In the genomic region with DNA sequence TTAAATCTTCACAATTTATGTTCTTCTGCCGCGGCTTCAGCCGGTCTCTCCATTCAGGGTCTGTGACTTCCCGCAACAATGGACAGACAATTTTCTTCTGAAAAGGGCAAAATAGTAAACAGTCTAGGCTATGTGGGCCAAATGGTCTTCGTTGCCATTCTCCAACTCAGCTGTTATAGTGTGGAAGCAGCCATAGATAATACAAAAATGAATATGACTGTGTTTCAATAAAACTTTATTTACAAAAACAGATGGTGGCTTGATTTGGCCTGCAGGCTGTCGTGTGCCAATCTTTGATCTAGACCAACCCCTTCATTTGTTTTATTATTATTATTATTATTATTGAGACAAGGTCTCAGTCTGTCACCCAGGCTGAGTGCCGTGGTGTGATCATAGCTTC, we compare ENCODE assay signal across 3 cellular contexts.
TF ChIP-seq lines count a peak whose summit lies in the region.

No MANE protein-coding gene starts in this region.

TF ChIP-seq in A549, 52 proteins besides CTCF, POLR2A, EP300 and RAD21 (continues in another document):
- TF ChIP-seq, protein P1, sequence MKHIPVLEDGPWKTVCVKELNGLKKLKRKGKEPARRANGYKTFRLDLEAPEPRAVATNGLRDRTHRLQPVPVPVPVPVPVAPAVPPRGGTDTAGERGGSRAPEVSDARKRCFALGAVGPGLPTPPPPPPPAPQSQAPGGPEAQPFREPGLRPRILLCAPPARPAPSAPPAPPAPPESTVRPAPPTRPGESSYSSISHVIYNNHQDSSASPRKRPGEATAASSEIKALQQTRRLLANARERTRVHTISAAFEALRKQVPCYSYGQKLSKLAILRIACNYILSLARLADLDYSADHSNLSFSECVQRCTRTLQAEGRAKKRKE (CRISPR knock-in tag; IDR thresholded peaks at IDR 0.05; ENCODE audit: low read depth), result no peak
- TF ChIP-seq, protein P2, sequence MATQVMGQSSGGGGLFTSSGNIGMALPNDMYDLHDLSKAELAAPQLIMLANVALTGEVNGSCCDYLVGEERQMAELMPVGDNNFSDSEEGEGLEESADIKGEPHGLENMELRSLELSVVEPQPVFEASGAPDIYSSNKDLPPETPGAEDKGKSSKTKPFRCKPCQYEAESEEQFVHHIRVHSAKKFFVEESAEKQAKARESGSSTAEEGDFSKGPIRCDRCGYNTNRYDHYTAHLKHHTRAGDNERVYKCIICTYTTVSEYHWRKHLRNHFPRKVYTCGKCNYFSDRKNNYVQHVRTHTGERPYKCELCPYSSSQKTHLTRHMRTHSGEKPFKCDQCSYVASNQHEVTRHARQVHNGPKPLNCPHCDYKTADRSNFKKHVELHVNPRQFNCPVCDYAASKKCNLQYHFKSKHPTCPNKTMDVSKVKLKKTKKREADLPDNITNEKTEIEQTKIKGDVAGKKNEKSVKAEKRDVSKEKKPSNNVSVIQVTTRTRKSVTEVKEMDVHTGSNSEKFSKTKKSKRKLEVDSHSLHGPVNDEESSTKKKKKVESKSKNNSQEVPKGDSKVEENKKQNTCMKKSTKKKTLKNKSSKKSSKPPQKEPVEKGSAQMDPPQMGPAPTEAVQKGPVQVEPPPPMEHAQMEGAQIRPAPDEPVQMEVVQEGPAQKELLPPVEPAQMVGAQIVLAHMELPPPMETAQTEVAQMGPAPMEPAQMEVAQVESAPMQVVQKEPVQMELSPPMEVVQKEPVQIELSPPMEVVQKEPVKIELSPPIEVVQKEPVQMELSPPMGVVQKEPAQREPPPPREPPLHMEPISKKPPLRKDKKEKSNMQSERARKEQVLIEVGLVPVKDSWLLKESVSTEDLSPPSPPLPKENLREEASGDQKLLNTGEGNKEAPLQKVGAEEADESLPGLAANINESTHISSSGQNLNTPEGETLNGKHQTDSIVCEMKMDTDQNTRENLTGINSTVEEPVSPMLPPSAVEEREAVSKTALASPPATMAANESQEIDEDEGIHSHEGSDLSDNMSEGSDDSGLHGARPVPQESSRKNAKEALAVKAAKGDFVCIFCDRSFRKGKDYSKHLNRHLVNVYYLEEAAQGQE (IDR thresholded peaks at IDR 0.05), result no peak
- no peak for TF ChIP-seq ZC3H11A (IDR thresholded peaks at IDR 0.05)
- TF ChIP-seq EHMT2 (IDR thresholded peaks at IDR 0.05; ENCODE audit: low read depth), result no peak
- no peak for TF ChIP-seq HOXB5 (CRISPR knock-in tag; IDR thresholded peaks at IDR 0.05)
- no peak for TF ChIP-seq RFX5 (IDR thresholded peaks at IDR 0.05)
- TF ChIP-seq HOXA7 (CRISPR knock-in tag; IDR thresholded peaks at IDR 0.05), result no peak
- TF ChIP-seq CBX8 (IDR thresholded peaks at IDR 0.05), result no peak
- no peak for TF ChIP-seq FOSL2 (IDR thresholded peaks at IDR 0.05)
- TF ChIP-seq FOSL2 (CRISPR knock-in tag; IDR thresholded peaks at IDR 0.05), result no peak
- TF ChIP-seq RCOR1 (IDR thresholded peaks at IDR 0.05; ENCODE audit: low read depth, low read length), result no peak
- no peak for TF ChIP-seq TP53 (CRISPR knock-in tag; IDR thresholded peaks at IDR 0.05)
- TF ChIP-seq POLR2AphosphoS2 (conservative IDR thresholded peaks at IDR 0.05; ENCODE audit: low read length), result no peak
- TF ChIP-seq ELK1 (IDR thresholded peaks at IDR 0.05; ENCODE audit: low read depth, low read length), result no peak
- no peak for TF ChIP-seq CBX2 (IDR thresholded peaks at IDR 0.05; ENCODE audit: borderline replicate concordance, low read depth)
- TF ChIP-seq NR3C1 (IDR thresholded peaks at IDR 0.05), result no peak
- TF ChIP-seq JUNB (IDR thresholded peaks at IDR 0.05), result no peak
- TF ChIP-seq SMC3 (IDR thresholded peaks at IDR 0.05), result no peak

TF ChIP-seq in GM23338, 12 proteins besides CTCF, POLR2A, EP300 and RAD21:
- no peak for TF ChIP-seq NANOG (IDR thresholded peaks at IDR 0.05; ENCODE audit: borderline replicate concordance)

TF ChIP-seq in GM12878, 131 proteins besides CTCF, POLR2A, EP300 and RAD21:
- TF ChIP-seq ZBTB40 (IDR thresholded peaks at IDR 0.05; ENCODE audit: borderline replicate concordance) (peak; percentile 76), PAX8 (IDR thresholded peaks at IDR 0.05) (no peak)
